ENCODE assay signal across 16 cellular contexts in genomic region chr6:134258849-134259306, GRCh38.
"Had no signal": no experiment of that assay in that cellular context is flagged by ENCODE, and none has a peak within 500 bp of the region (broad histone marks: within the 10 kb centered on the region; RNA-seq: fewer than 3 reads in every experiment).

No MANE protein-coding gene starts in this region.

- ATAC-seq: naive thymus-derived CD8-positive, alpha-beta T cell; sciatic nerve; stimulated activated naive B cell treated with anti-CD40 and anti-IgM and Interleukin-4, amounts not matched to agents 10 μg/mL and 1 μg/mL and 100 μg/mL, for 72 hours; upper lobe of right lung had no signal

- H3K36me3 ChIP-seq: suprapubic skin, transverse colon, upper lobe of right lung, uterus had no signal

- H3K4me1 ChIP-seq: transverse colon, upper lobe of right lung, uterus had no signal

- H3K4me3 ChIP-seq: suprapubic skin, transverse colon, upper lobe of right lung, uterus had no signal

- H3K27ac ChIP-seq: suprapubic skin, transverse colon, upper lobe of right lung, uterus had no signal

- H3K27me3 ChIP-seq: suprapubic skin, transverse colon, upper lobe of right lung, uterus had no signal

- H3K9me3 ChIP-seq: suprapubic skin, transverse colon, upper lobe of right lung, uterus had no signal

- DNase-seq: cerebellar nuclear complex; cortex of kidney; mesendoderm; midbrain; naive thymus-derived CD8-positive, alpha-beta T cell; nephron progenitor cell; nucleus accumbens; posterior cingulate gyrus; stimulated activated CD4-positive, alpha-beta T cell treated with anti-CD3 and anti-CD28 coated beads, Interleukin-2, amount 100 ng/mL, for 24 hours; stimulated activated CD4-positive, alpha-beta T cell treated with anti-CD3 and anti-CD28 coated beads, Interleukin-4, amount 100 ng/mL, for 24 hours; stimulated activated naive B cell treated with anti-CD40 and anti-IgM and Interleukin-4, amounts not matched to agents 10 μg/mL and 1 μg/mL and 100 μg/mL, for 72 hours; transverse colon; upper lobe of right lung; uterus had no signal
